1 cellular context compared by ENCODE assay signal in genomic region chr22:50061141-50061823, GRCh38.
A peak's percentile ranks its signal among the peaks of the same experiment; 100 is the strongest.
TF ChIP-seq lines count a peak whose summit lies in the region.

No MANE protein-coding gene starts in this region.

TF ChIP-seq in HepG2, 621 proteins besides CTCF, POLR2A, EP300 and RAD21:
- TF ChIP-seq ATF5 (CRISPR knock-in tag; IDR thresholded peaks at IDR 0.05; ENCODE audit: low read depth) (no peak), HNRNPLL (IDR thresholded peaks at IDR 0.05; ENCODE audit: low read depth, low read length, poor library complexity, severe bottlenecking) (peak; percentile 22)
